Comparison of ENCODE assay signal across 24 cellular contexts in the genomic region with DNA sequence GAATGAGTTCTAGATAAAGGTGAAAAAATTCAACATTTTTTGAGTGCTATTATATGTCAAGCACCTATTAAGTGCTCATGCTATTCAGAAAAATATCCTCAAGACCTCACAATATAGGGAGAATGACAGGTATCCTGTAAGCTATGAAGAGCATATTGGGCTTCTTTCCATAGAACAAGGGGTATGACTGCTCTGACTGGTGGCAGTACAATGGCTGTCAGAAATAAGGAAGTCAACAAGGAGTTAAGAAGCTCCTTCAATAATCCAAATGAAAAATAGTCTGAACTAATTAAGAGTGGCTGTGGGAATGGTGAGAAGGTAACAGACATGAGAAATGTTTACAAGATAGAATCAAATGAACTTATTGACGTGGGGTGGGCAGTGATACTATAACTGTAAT. TPM values are rescaled to one million over a fixed set of nuclear protein-coding genes. Genes with fewer than 3 reads are reported as not detected.
DNase-seq lines count a peak whose midpoint lies in the region; ATAC-seq, FAIRE-seq and TF ChIP-seq lines count a peak whose summit lies in the region.
"Had no signal": no experiment of that assay in that cellular context is flagged by ENCODE, and none has a peak within 500 bp of the region (broad histone marks: within the 10 kb centered on the region; RNA-seq: fewer than 3 reads in every experiment).

No MANE protein-coding gene starts in this region.

- H3K9me3 ChIP-seq in vagina (no peaks in the 10 kb centered on the region), HepG2 (ENCODE audit: low read length) (no peaks in the 10 kb centered on the region)
- H3K9me3 ChIP-seq: ovary had no signal

- H3K27me3 ChIP-seq in vagina (no peaks in the 10 kb centered on the region), HepG2 (ENCODE audit: control insufficient read depth in 1 of 2, insufficient read depth in 2 of 2, low read length in 2 of 2) (no peaks in the 10 kb centered on the region)
- H3K27me3 ChIP-seq: BLaER1, brain microvascular endothelial cell, ovary had no signal

- H3K27ac Mint-ChIP-seq in natural killer cell treated with Interleukin-12 subunit alpha and Interleukin-12 subunit beta and Interleukin-15 and Interleukin-18, amount 100 ng/mL, for 72 hours = no peak overlapping the region
- H3K27ac Mint-ChIP-seq in natural killer cell (no peak overlapping the region), WTC11 (peak overlapping the region; percentile 3; the same call in 1 of the 2 replicates), mesothelial cell of epicardium (peak overlapping the region; percentile 1)
- H3K27ac Mint-ChIP-seq: activated CD4-positive, alpha-beta T cell treated with anti-CD3 and anti-CD28 coated beads, Interleukin-2, amount 10 ng/mL, durations not matched to agents 7 days and 5 days; H9 had no signal

- no peaks in the 10 kb centered on the region for H3K27me3 Mint-ChIP-seq in natural killer cell treated with Interleukin-12 subunit alpha and Interleukin-12 subunit beta and Interleukin-15 and Interleukin-18, amount 100 ng/mL, for 72 hours
- H3K27me3 Mint-ChIP-seq in natural killer cell (ENCODE audit: low read depth in 2 of 2) = no peaks in the 10 kb centered on the region
- 0 out of 2 replicates have a peak, but pooled peaks cover 2% of the 10 kb centered on the region for H3K27me3 Mint-ChIP-seq in WTC11 (ENCODE audit: low read depth)
- H3K27me3 Mint-ChIP-seq in mesothelial cell of epicardium (ENCODE audit: low read depth) = no peaks in the 10 kb centered on the region
- H3K27me3 Mint-ChIP-seq: activated CD4-positive, alpha-beta T cell treated with anti-CD3 and anti-CD28 coated beads, Interleukin-2, amount 10 ng/mL, durations not matched to agents 7 days and 5 days; effector memory CD8-positive, alpha-beta T cell had no signal

- no peak for ATAC-seq in natural killer cell treated with Interleukin-12 subunit alpha and Interleukin-12 subunit beta and Interleukin-15 and Interleukin-18, amount 100 ng/mL, for 72 hours
- ATAC-seq in natural killer cell (no peak), WTC11 (no peak), HepG2 (no peak), GM18511 (IDR thresholded peaks at IDR 0.05; ENCODE audit: unreplicated experiment) (no peak)
- ATAC-seq: effector memory CD8-positive, alpha-beta T cell; esophagus mucosa; right cardiac atrium; Right ventricle myocardium inferior had no signal

- in situ Hi-C loops in HepG2 (cut with HindIII; ENCODE audit: extremely low pct_ligation_motif_present, low pct_unique_long_range_greater_than_20kb) = no loop called here

- no peak for TF ChIP-seq CTCF in natural killer cell (IDR thresholded peaks at IDR 0.05)
- no peak for TF ChIP-seq CTCF in WTC11 (IDR thresholded peaks at IDR 0.05)
- no peak for TF ChIP-seq CTCF in mesothelial cell of epicardium (IDR thresholded peaks at IDR 0.05; ENCODE audit: unreplicated experiment)
- TF ChIP-seq CTCF in vagina (IDR thresholded peaks at IDR 0.05) = no peak
- TF ChIP-seq CTCF in HepG2 (CRISPR knock-in tag; IDR thresholded peaks at IDR 0.05) = no peak

- no peak for TF ChIP-seq RAD21 in HepG2 (CRISPR knock-in tag; IDR thresholded peaks at IDR 0.05)

- H3K4me3 ChIP-seq in vagina (no peak overlapping the region), HepG2 (replicated peaks in 1 of 3; ENCODE audit: insufficient read depth in 1 of 3, low read depth in 2 of 3, low read length in 3 of 3) (no peak overlapping the region)
- H3K4me3 ChIP-seq: BLaER1, lung, ovary had no signal

- H3K79me2 ChIP-seq in HepG2 (ENCODE audit: insufficient read depth, low read length) = peaks cover 82% of the 10 kb centered on the region

- H3K9me3 Mint-ChIP-seq in natural killer cell treated with Interleukin-12 subunit alpha and Interleukin-12 subunit beta and Interleukin-15 and Interleukin-18, amount 100 ng/mL, for 72 hours = no peaks in the 10 kb centered on the region
- H3K9me3 Mint-ChIP-seq in natural killer cell (no peaks in the 10 kb centered on the region), WTC11 (no peaks in the 10 kb centered on the region), mesothelial cell of epicardium (no peaks in the 10 kb centered on the region)
- H3K9me3 Mint-ChIP-seq: activated CD4-positive, alpha-beta T cell treated with anti-CD3 and anti-CD28 coated beads, Interleukin-2, amount 10 ng/mL, durations not matched to agents 7 days and 5 days; effector memory CD8-positive, alpha-beta T cell; H9 had no signal

- intact Hi-C loops in natural killer cell (cut with micrococcal nuclease) = no loop called here
- intact Hi-C loops in vagina (cut with DNase I) = no loop called here
- intact Hi-C loops in HepG2 (cut with micrococcal nuclease; ENCODE audit: unreplicated experiment) = no loop called here

- WGBS in HepG2 (ENCODE audit: low lambda C conversion rate) = 94% methylated on average over 1 of the region's 1 CpG

- TF ChIP-seq EP300 in HepG2 (IDR thresholded peaks at IDR 0.05; ENCODE audit: low read depth in 2 of 2, low read length in 2 of 2) (no peak), HepG2 (CRISPR knock-in tag; IDR thresholded peaks at IDR 0.05; ENCODE audit: borderline replicate concordance) (no peak)

- H3K4me3 Mint-ChIP-seq in natural killer cell treated with Interleukin-12 subunit alpha and Interleukin-12 subunit beta and Interleukin-15 and Interleukin-18, amount 100 ng/mL, for 72 hours = peak overlapping the region; percentile 3
- H3K4me3 Mint-ChIP-seq in natural killer cell (no peak overlapping the region), WTC11 (no peak overlapping the region), mesothelial cell of epicardium (no peak overlapping the region)
- H3K4me3 Mint-ChIP-seq: activated CD4-positive, alpha-beta T cell treated with anti-CD3 and anti-CD28 coated beads, Interleukin-2, amount 10 ng/mL, durations not matched to agents 7 days and 5 days; effector memory CD8-positive, alpha-beta T cell; H9 had no signal

- H4K20me1 ChIP-seq in HepG2 (ENCODE audit: insufficient read depth, low read length) = peaks cover 23% of the 10 kb centered on the region

- no peak overlapping the region for H3K4me2 ChIP-seq in HepG2 (ENCODE audit: low read depth, low read length)
- H3K4me2 ChIP-seq: BLaER1, KMS-11 had no signal

- no peak overlapping the region for H3K9ac ChIP-seq in HepG2 (ENCODE audit: insufficient read depth, low read depth, low read length)
- H3K9ac ChIP-seq: BLaER1, KMS-11 had no signal

- H2AFZ ChIP-seq in HepG2 (ENCODE audit: low read length) = no peak overlapping the region

- peak overlapping the region; percentile 19 for H3K27ac ChIP-seq in vagina
- no peak overlapping the region for H3K27ac ChIP-seq in HepG2 (ENCODE audit: extremely low read length, insufficient read depth, low read length)
- H3K27ac ChIP-seq: BLaER1, brain microvascular endothelial cell, KMS-11, ovary had no signal

- H3K4me1 ChIP-seq in vagina (peaks cover 69% of the 10 kb centered on the region), HepG2 (ENCODE audit: insufficient read depth, low read length) (peaks cover 21% of the 10 kb centered on the region)

- POLR2A ChIA-PET in WTC11 (lab: Charles Lee) (no interaction called here), HepG2 (lab: Yijun Ruan, JAX) (no interaction called here)

- no TSS peak for BruUV-seq in HepG2 (replicated peaks; lab: Mats Ljungman, UMichigan)

- TF ChIP-seq POLR2A in vagina (IDR thresholded peaks at IDR 0.05) = no peak
- no peak for TF ChIP-seq POLR2A in HepG2 (IDR thresholded peaks at IDR 0.05; ENCODE audit: insufficient read depth in 1 of 2, low read depth in 2 of 2, low read length in 2 of 2)

- no peak for FAIRE-seq in HepG2 (lab: Jason Lieb, UNC)
- FAIRE-seq: colon, keratinocyte had no signal

- CTCF ChIA-PET in WTC11 (lab: Charles Lee) (interaction anchor here (1.6 to 10.5 kb wide), 2 partner anchors 27 to 91 kb away, joined by 6 to 74 read pairs; no protein-coding TSS in a partner anchor), HepG2 (lab: Yijun Ruan, JAX; ENCODE audit: low intra/inter-chr PET ratio, low total read pairs) (no interaction called here)

- H3K4me1 Mint-ChIP-seq in natural killer cell treated with Interleukin-12 subunit alpha and Interleukin-12 subunit beta and Interleukin-15 and Interleukin-18, amount 100 ng/mL, for 72 hours (ENCODE audit: low read depth in 2 of 2) = peaks cover 28 to 34% of the 10 kb centered on the region in 2 donors
- H3K4me1 Mint-ChIP-seq in natural killer cell = peaks cover 19 to 22% of the 10 kb centered on the region in 2 donors
- peaks cover 46% of the 10 kb centered on the region for H3K4me1 Mint-ChIP-seq in WTC11
- peaks cover 7% of the 10 kb centered on the region for H3K4me1 Mint-ChIP-seq in mesothelial cell of epicardium

- DNase-seq in natural killer cell treated with Interleukin-12 subunit alpha and Interleukin-12 subunit beta and Interleukin-15 and Interleukin-18, amount 100 ng/mL, for 72 hours (ENCODE audit: low spot score) = no peak
- DNase-seq in natural killer cell (no peak), WTC11 (ENCODE audit: low spot score) (no peak), mesothelial cell of epicardium (ENCODE audit: low spot score in 2 of 2, unreplicated experiment in 2 of 2) (no peak), vagina (ENCODE audit: extremely low spot score in 2 of 2) (no peak), HepG2 (ENCODE audit: low spot score) (no peak), DMS153 (lab: John Stamatoyannopoulos, UW) (no peak)
- DNase-seq: ACHN; activated CD4-positive, alpha-beta T cell treated with anti-CD3 and anti-CD28 coated beads, Interleukin-2, amount 10 ng/mL, durations not matched to agents 7 days and 5 days; brain microvascular endothelial cell; effector memory CD8-positive, alpha-beta T cell; H9; NCI-H2029; ovary; right cardiac atrium; stimulated activated CD4-positive, alpha-beta T cell treated with anti-CD3 and anti-CD28 coated beads, Interleukin-15, amount 100 ng/mL, for 24 hours had no signal

- H3K36me3 Mint-ChIP-seq in natural killer cell treated with Interleukin-12 subunit alpha and Interleukin-12 subunit beta and Interleukin-15 and Interleukin-18, amount 100 ng/mL, for 72 hours = no peaks in the 10 kb centered on the region
- H3K36me3 Mint-ChIP-seq in natural killer cell (no peaks in the 10 kb centered on the region), WTC11 (no peaks in the 10 kb centered on the region), mesothelial cell of epicardium (no peaks in the 10 kb centered on the region)

- no peaks in the 10 kb centered on the region for H3K36me3 ChIP-seq in vagina
- H3K36me3 ChIP-seq in HepG2 (replicated peaks in 1 of 2; ENCODE audit: control insufficient read depth in 1 of 2, insufficient read depth in 2 of 2, low read length in 2 of 2) = no peaks in the 10 kb centered on the region; a peak in 1 of 5 replicates
- H3K36me3 ChIP-seq: brain microvascular endothelial cell, ovary had no signal

RNA-seq across cellular contexts. Expression of a gene that starts 24.7 kb away (rescaled TPM):
- 10 to 100 TPM; 57.7 to 66.2 TPM for total RNA-seq in natural killer cell treated with Interleukin-12 subunit alpha and Interleukin-12 subunit beta and Interleukin-15 and Interleukin-18, amount 100 ng/mL, for 72 hours
- total RNA-seq in natural killer cell (10 to 100 TPM; 37.9 to 46.9 (median 46.4) TPM), WTC11 (2021) (96.1 to 116 TPM (median 102 TPM) in 3 replicates), mesothelial cell of epicardium (102 to 116 TPM (median 109 TPM) in 3 replicates), vagina (139 TPM), HepG2 (2016; rRNA removed; fragmentation: Illumina TruSeq; extraction: Trizol) (57.7 and 110 TPM in 2 replicates)
- total RNA-seq in HepG2 (2016; cell fraction: cytosol; rRNA removed; fragmentation: Illumina TruSeq; extraction: Trizol; ENCODE audit: low read depth) = 17.2 and 17.9 TPM in 2 replicates
- 51.8 and 113 TPM in 2 replicates for total RNA-seq in HepG2 (2016; cell fraction: insoluble cytoplasmic fraction; rRNA removed; fragmentation: Illumina TruSeq; extraction: Trizol)
- 34.2 and 36.6 TPM in 2 replicates for total RNA-seq in HepG2 (2016; cell fraction: membrane; rRNA removed; fragmentation: Illumina TruSeq; extraction: Trizol)
- 95.6 and 123 TPM in 2 replicates for total RNA-seq in HepG2 (2016; cell fraction: nucleus; rRNA removed; fragmentation: Illumina TruSeq; extraction: Trizol)
- polyA plus RNA-seq in HepG2 (2011; rRNA removed) = 77.8 and 78.0 TPM in 2 replicates
- polyA plus RNA-seq in HepG2 (2011; cell fraction: cytosol; rRNA removed) = 52.1 and 63.6 TPM in 2 replicates
- 68.7 and 71.5 TPM in 2 replicates for polyA plus RNA-seq in HepG2 (2011; cell fraction: nucleus; rRNA removed)
- polyA plus RNA-seq in HepG2 (2012) = 70.7 and 70.9 TPM in 2 replicates
- 10.9 and 14.0 TPM in 2 replicates for polyA plus RNA-seq in HepG2 (2016; cell fraction: cytosol; fragmentation: Illumina TruSeq; extraction: Trizol; ENCODE audit: low read depth)
- 47.9 and 59.8 TPM in 2 replicates for polyA plus RNA-seq in HepG2 (2016; cell fraction: insoluble cytoplasmic fraction; fragmentation: Illumina TruSeq; extraction: Trizol; ENCODE audit: low read depth)
- 19.8 and 23.6 TPM in 2 replicates for polyA plus RNA-seq in HepG2 (2016; cell fraction: membrane; fragmentation: Illumina TruSeq; extraction: Trizol; ENCODE audit: low read depth)
- 129 and 139 TPM in 2 replicates for polyA plus RNA-seq in HepG2 (2016; cell fraction: nucleus; fragmentation: Illumina TruSeq; extraction: Trizol; ENCODE audit: insufficient read depth, low read depth)
- 43.9 and 90.7 TPM in 2 replicates for polyA minus RNA-seq in HepG2 (2011; rRNA and poly(A)+ RNA removed; ENCODE audit: low replicate concordance)
- 43.9 and 44.1 TPM in 2 replicates for polyA minus RNA-seq in HepG2 (2011; cell fraction: cytosol; rRNA and poly(A)+ RNA removed)
- 87.2 and 106 TPM in 2 replicates for polyA minus RNA-seq in HepG2 (2011; cell fraction: nucleus; rRNA and poly(A)+ RNA removed)

Comparison
In these comparisons a context has a peak if more than half of its experiments do, and no peak if none do; other contexts are left out.
1. H3K27ac Mint-ChIP-seq: peak in WTC11 (single experiment) and mesothelial cell of epicardium (single experiment); none in natural killer cell treated with Interleukin-12 subunit alpha and Interleukin-12 subunit beta and Interleukin-15 and Interleukin-18, amount 100 ng/mL, for 72 hours (0 of 2) and natural killer cell (0 of 2).